Comparison of ENCODE assay signal across 20 cellular contexts in genomic region chr15:73175382-73175781, GRCh38.
"Had no signal": no experiment of that assay in that cellular context is flagged by ENCODE, and none has a peak within 500 bp of the region (broad histone marks: within the 10 kb centered on the region; RNA-seq: fewer than 3 reads in every experiment).

No MANE protein-coding gene starts in this region.

- H3K27ac Mint-ChIP-seq: dendritic cell treated with granulocyte-macrophage colony-stimulating factor and Interleukin-4, amounts not matched to agents 40 ng/mL and 50 ng/mL, for 4 days; naive thymus-derived CD8-positive, alpha-beta T cell; nephron progenitor cell; stimulated activated effector memory CD8-positive, alpha-beta T cell treated with anti-CD3 and anti-CD28 coated beads, Interleukin-12 subunit alpha, Interleukin-12 subunit beta, amount 100 ng/mL, for 72 hours; type B pancreatic cell had no signal

- H3K27ac ChIP-seq: colonic mucosa, lower lobe of right lung, neutrophil, pancreas, right atrium auricular region, stomach, thyroid gland had no signal

- H3K36me3 Mint-ChIP-seq: stimulated activated effector memory CD8-positive, alpha-beta T cell treated with anti-CD3 and anti-CD28 coated beads, Interleukin-12 subunit alpha, Interleukin-12 subunit beta, amount 100 ng/mL, for 72 hours had no signal

- ATAC-seq: left ventricle myocardium superior; lower lobe of right lung; naive thymus-derived CD8-positive, alpha-beta T cell; pancreas; sciatic nerve; stimulated activated effector memory CD8-positive, alpha-beta T cell treated with anti-CD3 and anti-CD28 coated beads, Interleukin-12 subunit alpha, Interleukin-12 subunit beta, amount 100 ng/mL, for 72 hours had no signal

- FAIRE-seq: keratinocyte had no signal

- H3K4me1 ChIP-seq: colonic mucosa, lower lobe of right lung, pancreas, right atrium auricular region, stomach, thyroid gland had no signal

- H3K36me3 ChIP-seq: colonic mucosa, neutrophil, thyroid gland had no signal

- H3K4me3 Mint-ChIP-seq: dendritic cell treated with granulocyte-macrophage colony-stimulating factor and Interleukin-4, amounts not matched to agents 40 ng/mL and 50 ng/mL, for 4 days; naive thymus-derived CD8-positive, alpha-beta T cell; nephron progenitor cell; stimulated activated effector memory CD8-positive, alpha-beta T cell treated with anti-CD3 and anti-CD28 coated beads, Interleukin-12 subunit alpha, Interleukin-12 subunit beta, amount 100 ng/mL, for 72 hours; type B pancreatic cell had no signal

- H3K27me3 Mint-ChIP-seq: type B pancreatic cell had no signal

- H3K4me1 Mint-ChIP-seq: naive thymus-derived CD8-positive, alpha-beta T cell; stimulated activated effector memory CD8-positive, alpha-beta T cell treated with anti-CD3 and anti-CD28 coated beads, Interleukin-12 subunit alpha, Interleukin-12 subunit beta, amount 100 ng/mL, for 72 hours had no signal

- H3K9me3 Mint-ChIP-seq: dendritic cell treated with granulocyte-macrophage colony-stimulating factor and Interleukin-4, amounts not matched to agents 40 ng/mL and 50 ng/mL, for 4 days; stimulated activated effector memory CD8-positive, alpha-beta T cell treated with anti-CD3 and anti-CD28 coated beads, Interleukin-12 subunit alpha, Interleukin-12 subunit beta, amount 100 ng/mL, for 72 hours had no signal

- H3K27me3 ChIP-seq: colonic mucosa, pancreas, right atrium auricular region, stomach, thyroid gland had no signal

- H3K4me3 ChIP-seq: colonic mucosa, lower lobe of right lung, pancreas, right atrium auricular region, stomach, thyroid gland had no signal

- DNase-seq: colonic mucosa; effector CD8-positive, alpha-beta T cell; hypothalamus; left ventricle myocardium superior; lower lobe of right lung; naive thymus-derived CD8-positive, alpha-beta T cell; nephron progenitor cell; pancreas; stimulated activated CD4-positive, alpha-beta T cell treated with anti-CD3 and anti-CD28 coated beads, Interleukin-2, amount 100 ng/mL, for 24 hours; stimulated activated CD4-positive, alpha-beta T cell treated with anti-CD3 and anti-CD28 coated beads, Interleukin-4, amount 100 ng/mL, for 24 hours; stimulated activated naive CD4-positive, alpha-beta T cell treated with Interleukin-2 at 50 U/mL for 16 hours; stomach; thyroid gland had no signal

- H3K9me3 ChIP-seq: colonic mucosa, lower lobe of right lung, neutrophil, pancreas, right atrium auricular region, stomach, thyroid gland had no signal
